ENCODE assay signal across 8 cellular contexts in genomic region chr20:52083627-52084232, GRCh38.
DNase-seq lines count a peak whose midpoint lies in the region; ATAC-seq and TF ChIP-seq lines count a peak whose summit lies in the region.

No MANE protein-coding gene starts in this region.

- H3K79me1 ChIP-seq in H9 (ENCODE audit: insufficient read depth, low read depth, low read length, poor library complexity, severe bottlenecking), result no peaks in the 10 kb centered on the region

- H3K4me1 Mint-ChIP-seq in H9, result peaks cover 26 to 34% of the 10 kb centered on the region in 2 experiments
- H3K4me1 Mint-ChIP-seq in osteocyte (ENCODE audit: unreplicated experiment), result peaks cover 7% of the 10 kb centered on the region

- H4K8ac ChIP-seq in H9 (replicated peaks; ENCODE audit: insufficient read length, low read depth, low read length), result no peak overlapping the region

- H3K9me3 Mint-ChIP-seq in H9, result peaks cover 14 to 16% of the 10 kb centered on the region in 2 experiments
- H3K9me3 Mint-ChIP-seq in osteocyte (ENCODE audit: unreplicated experiment), result peaks cover 8% of the 10 kb centered on the region

- ATAC-seq in HG03571 (IDR thresholded peaks at IDR 0.05; ENCODE audit: unreplicated experiment) (no peak), GM19023 (IDR thresholded peaks at IDR 0.05; ENCODE audit: unreplicated experiment) (no peak)

- no peaks in the 10 kb centered on the region for H3K23me2 ChIP-seq in H9 (ENCODE audit: insufficient read length, low read depth, low read length, poor library complexity, severe bottlenecking)

- no peak overlapping the region for H4K5ac ChIP-seq in H9 (ENCODE audit: insufficient read length, low read depth, low read length)

- no peaks in the 10 kb centered on the region for H4K20me1 ChIP-seq in H9 (ENCODE audit: control insufficient read depth, insufficient read depth, insufficient read length)

- no peak overlapping the region for H2BK20ac ChIP-seq in H9 (ENCODE audit: low read depth, low read length, poor library complexity, severe bottlenecking)

- no peak overlapping the region for H4K91ac ChIP-seq in H9 (ENCODE audit: insufficient read length, low read depth, low read length)

- no peak overlapping the region for H2AK5ac ChIP-seq in H9 (ENCODE audit: insufficient read length, low read length)

- H3T11ph ChIP-seq in H9 (ENCODE audit: low read length), result no peak overlapping the region

- no peak overlapping the region for H3K14ac ChIP-seq in H9 (ENCODE audit: insufficient read depth, low read length)

- H3K4ac ChIP-seq in H9 (ENCODE audit: low read depth, low read length), result no peak overlapping the region

- no peak overlapping the region for H3K4me3 ChIP-seq in AG10803 (ENCODE audit: low read length)

- no peak overlapping the region for H2BK5ac ChIP-seq in H9 (ENCODE audit: insufficient read length, low read length)

- H3K23ac ChIP-seq in H9 (ENCODE audit: insufficient read length, low read depth, low read length), result no peak overlapping the region

- no peaks in the 10 kb centered on the region for H3K4me1 ChIP-seq in H9 (ENCODE audit: insufficient read depth, low read length)

- no peak overlapping the region for H3K56ac ChIP-seq in H9 (ENCODE audit: insufficient read length, low read depth, low read length)

- H3K27me3 Mint-ChIP-seq in H9 (ENCODE audit: low read depth) (no peaks in the 10 kb centered on the region; the same call in 1 of the 2 replicates), osteocyte (ENCODE audit: unreplicated experiment) (no peaks in the 10 kb centered on the region)

- WGBS in H9 (ENCODE audit: extremely low coverage, insufficient read length, low lambda C conversion rate), result no CpG with 5 or more reads among the region's 11 CpGs

- TF ChIP-seq CTCF in AG10803 (conservative IDR thresholded peaks at IDR 0.05; ENCODE audit: low read length) (peak; percentile 81), H9 (conservative IDR thresholded peaks at IDR 0.05) (peak; percentile 87), osteocyte (IDR thresholded peaks at IDR 0.05) (peak; percentile 83)

- no peak overlapping the region for H3K27ac ChIP-seq in H9 (ENCODE audit: insufficient read length, low read depth, low read length)

- H3K79me2 ChIP-seq in H9 (ENCODE audit: insufficient read depth, low read length), result no peaks in the 10 kb centered on the region

- peaks cover 9% of the 10 kb centered on the region for H3K9me3 ChIP-seq in H9 (ENCODE audit: control insufficient read depth, low read depth, low read length)

- H2BK120ac ChIP-seq in H9 (ENCODE audit: low read depth, low read length, poor library complexity, severe bottlenecking), result no peak overlapping the region

- H3K18ac ChIP-seq in H9 (ENCODE audit: insufficient read length, low read depth, low read length), result no peak overlapping the region

- no peak overlapping the region for H2AFZ ChIP-seq in H9 (ENCODE audit: low read length)

- H3K27ac Mint-ChIP-seq in H9 (no peak overlapping the region; a peak in 1 of 7 replicates), osteocyte (ENCODE audit: unreplicated experiment) (no peak overlapping the region)

- DNase-seq in AG10803 (ENCODE audit: low read depth) (peak; percentile 72), H9 (peak; percentile 57), NCI-H69 (lab: John Stamatoyannopoulos, UW) (peak; percentile 69), foreskin melanocyte (peak; percentile 45), osteocyte (ENCODE audit: extremely low spot score, unreplicated experiment) (no peak)
- DNase-seq in activated CD8-positive, alpha-beta memory T cell treated with anti-CD3 and anti-CD28 coated beads, Interleukin-2, amount 50 U/mL, for 4 hours, result peak; percentile 39

- no peak overlapping the region for H3K9ac ChIP-seq in H9 (ENCODE audit: extremely low read depth, insufficient read length, low read length)

- peaks cover 32 to 52% (median 52%) of the 10 kb centered on the region in 3 experiments for H3K36me3 Mint-ChIP-seq in H9 (ENCODE audit: insufficient read depth in 1 of 3, low read depth in 3 of 3)
- H3K36me3 Mint-ChIP-seq in osteocyte (ENCODE audit: unreplicated experiment), result peaks cover 37% of the 10 kb centered on the region

- no peak overlapping the region for H2BK12ac ChIP-seq in H9 (ENCODE audit: insufficient read length, low read depth, low read length)

- H3K4me2 ChIP-seq in H9 (ENCODE audit: insufficient read depth, insufficient read length, low read length), result no peak overlapping the region

- no peak overlapping the region for H2BK15ac ChIP-seq in H9 (ENCODE audit: low read depth, low read length)

- H3K27me3 ChIP-seq in H9 (ENCODE audit: insufficient read depth, low read length), result no peaks in the 10 kb centered on the region

- H3K4me3 Mint-ChIP-seq in H9 (no peak overlapping the region; a peak in 1 of 5 replicates), osteocyte (ENCODE audit: unreplicated experiment) (no peak overlapping the region)
